Comparison of ENCODE assay signal across 18 cellular contexts in genomic region chr2:241798081-241798630, GRCh38. TPM values are rescaled to one million over a fixed set of nuclear protein-coding genes. Genes with fewer than 3 reads are reported as not detected.
A peak's percentile ranks its signal among the peaks of the same experiment; 100 is the strongest.
DNase-seq lines count a peak whose midpoint lies in the region; ATAC-seq, FAIRE-seq and TF ChIP-seq lines count a peak whose summit lies in the region.
"Had no signal": no experiment of that assay in that cellular context is flagged by ENCODE, and none has a peak within 500 bp of the region (broad histone marks: within the 10 kb centered on the region; RNA-seq: fewer than 3 reads in every experiment).

No MANE protein-coding gene starts in this region.

- FAIRE-seq in GM19239 (lab: Jason Lieb, UNC) (no peak), urothelium cell line (lab: Jason Lieb, UNC) (no peak)

- TF ChIP-seq POLR2A in spleen (IDR thresholded peaks at IDR 0.05) (no peak), gastroesophageal sphincter (IDR thresholded peaks at IDR 0.05) (no peak)

- H3K27ac ChIP-seq in colonic mucosa (peak overlapping the region; percentile 86), spleen (no peak overlapping the region), gastroesophageal sphincter (no peak overlapping the region), PC-9 (no peak overlapping the region)
- H3K27ac ChIP-seq: neural progenitor cell, suprapubic skin had no signal

- no peak overlapping the region for H3K4me3 Mint-ChIP-seq in activated CD4-positive, alpha-beta T cell treated with anti-CD3 and anti-CD28 coated beads, Interleukin-2, amount 10 ng/mL, durations not matched to agents 24 days and 14 days
- H3K4me3 Mint-ChIP-seq: central memory CD8-positive, alpha-beta T cell; neural progenitor cell had no signal

- no peaks in the 10 kb centered on the region for H3K27me3 Mint-ChIP-seq in activated CD4-positive, alpha-beta T cell treated with anti-CD3 and anti-CD28 coated beads, Interleukin-2, amount 10 ng/mL, durations not matched to agents 24 days and 14 days
- H3K27me3 Mint-ChIP-seq: central memory CD8-positive, alpha-beta T cell had no signal

- H3K27me3 ChIP-seq in colonic mucosa (no peaks in the 10 kb centered on the region), spleen (replicated peaks in 1 of 7) (peaks cover 0 to 15% (median 6%) of the 10 kb centered on the region in 7 donors), gastroesophageal sphincter (peaks cover 63% of the 10 kb centered on the region), PC-9 (ENCODE audit: insufficient read depth, low read depth) (0 out of 2 replicates have a peak, but pooled peaks cover 9% of the 10 kb centered on the region)

- peak overlapping the region; percentile 56 to 80 for H3K9ac ChIP-seq in colonic mucosa (ENCODE audit: low read depth in 2 of 2, low read length in 2 of 2)
- H3K9ac ChIP-seq: neural progenitor cell had no signal

- CTCF ChIA-PET in PC-9 (lab: Charles Lee): no interaction called here

- intact Hi-C loops in activated CD4-positive, alpha-beta T cell treated with anti-CD3 and anti-CD28 coated beads, Interleukin-2, amount 10 ng/mL, durations not matched to agents 24 days and 14 days (cut with micrococcal nuclease): no loop called here
- intact Hi-C loops in colonic mucosa (cut with DNase I) (no loop called here), spleen (cut with DNase I; ENCODE audit: low total_unique reads) (no loop called here), PC-9 (cut with micrococcal nuclease; ENCODE audit: unreplicated experiment) (no loop called here)

- no peak for TF ChIP-seq CTCF in colonic mucosa (IDR thresholded peaks at IDR 0.05)
- TF ChIP-seq CTCF in spleen (IDR thresholded peaks at IDR 0.05 in 8 of 11, conservative IDR thresholded peaks at IDR 0.05 in 3 of 11): no peak
- no peak for TF ChIP-seq CTCF in gastroesophageal sphincter (IDR thresholded peaks at IDR 0.05)
- TF ChIP-seq CTCF in PC-9 (conservative IDR thresholded peaks at IDR 0.05): no peak

- 0 out of 2 replicates have a peak, but pooled peaks cover 7% of the 10 kb centered on the region for H3F3A ChIP-seq in PC-9 (ENCODE audit: insufficient read depth, low read depth)

- no peaks in the 10 kb centered on the region for H3K36me3 Mint-ChIP-seq in activated CD4-positive, alpha-beta T cell treated with anti-CD3 and anti-CD28 coated beads, Interleukin-2, amount 10 ng/mL, durations not matched to agents 24 days and 14 days (ENCODE audit: low read depth)

- H3K36me3 ChIP-seq in colonic mucosa (no peaks in the 10 kb centered on the region), spleen (no peaks in the 10 kb centered on the region), gastroesophageal sphincter (no peaks in the 10 kb centered on the region), PC-9 (ENCODE audit: low read depth) (no peaks in the 10 kb centered on the region)
- H3K36me3 ChIP-seq: neural progenitor cell, suprapubic skin had no signal

- H3K9me2 ChIP-seq in PC-9 (ENCODE audit: insufficient read depth): no peaks in the 10 kb centered on the region

- no peaks in the 10 kb centered on the region for H3K4me1 Mint-ChIP-seq in activated CD4-positive, alpha-beta T cell treated with anti-CD3 and anti-CD28 coated beads, Interleukin-2, amount 10 ng/mL, durations not matched to agents 24 days and 14 days
- H3K4me1 Mint-ChIP-seq: neural progenitor cell had no signal

- no TSS peak for BruUV-seq in PC-9 (replicated peaks; lab: Mats Ljungman, UMichigan)

- no peak overlapping the region for H3K4me2 ChIP-seq in PC-9
- H3K4me2 ChIP-seq: neural progenitor cell, smooth muscle cell had no signal

- H3K4me3 ChIP-seq in colonic mucosa (peak overlapping the region; percentile 10), spleen (no peak overlapping the region), gastroesophageal sphincter (no peak overlapping the region), PC-9 (no peak overlapping the region)
- H3K4me3 ChIP-seq: neural progenitor cell, smooth muscle cell, suprapubic skin had no signal

- POLR2A ChIA-PET in PC-9 (lab: Charles Lee; ENCODE audit: unreplicated experiment): no interaction called here

- no peak overlapping the region for H3K27ac Mint-ChIP-seq in activated CD4-positive, alpha-beta T cell treated with anti-CD3 and anti-CD28 coated beads, Interleukin-2, amount 10 ng/mL, durations not matched to agents 24 days and 14 days
- H3K27ac Mint-ChIP-seq: neural progenitor cell had no signal

- H3K4me1 ChIP-seq in colonic mucosa: peaks cover 8% of the 10 kb centered on the region
- H3K4me1 ChIP-seq in spleen: peaks cover 0 to 7% (median 4%) of the 10 kb centered on the region in 6 donors
- H3K4me1 ChIP-seq in gastroesophageal sphincter: peaks cover 0 to 4% (median under 1%) of the 10 kb centered on the region in 3 donors
- H3K4me1 ChIP-seq in PC-9 (replicated peaks; ENCODE audit: insufficient read depth): no peaks in the 10 kb centered on the region
- H3K4me1 ChIP-seq: neural progenitor cell had no signal

- DNase-seq in activated CD4-positive, alpha-beta T cell treated with anti-CD3 and anti-CD28 coated beads, Interleukin-2, amount 10 ng/mL, durations not matched to agents 24 days and 14 days: peak; percentile 55
- DNase-seq in activated CD4-positive, alpha-beta T cell treated with anti-CD3 and anti-CD28 coated beads, Interleukin-2, amount 50 U/mL, for 1 hour: no peak
- DNase-seq in GM19239 (ENCODE audit: insufficient read length, low spot score) (peak; percentile 3), colonic mucosa (peak; percentile 80), spleen (peak; percentile 69), PC-9 (no peak), urothelium cell line (ENCODE audit: low spot score) (no peak)
- DNase-seq: Calu3, MM.1S had no signal

- H3K79me2 ChIP-seq in PC-9 (ENCODE audit: low read depth): no peaks in the 10 kb centered on the region

- no peak for TF ChIP-seq EP300 in gastroesophageal sphincter (IDR thresholded peaks at IDR 0.05)

- H4K20me1 ChIP-seq in PC-9 (ENCODE audit: insufficient read depth): no peaks in the 10 kb centered on the region; the same call in 1 of the 2 replicates

- no peak overlapping the region for H2AFZ ChIP-seq in PC-9
- H2AFZ ChIP-seq: neural progenitor cell had no signal

- 82 to 89% (median 86%) methylated on average over 5 to 14 of the region's 14 CpGs for WGBS in spleen, 5 donors
- WGBS in gastroesophageal sphincter (ENCODE audit: low coverage in 1 of 2), 2 donors: no CpG with 5 or more reads among the region's 14 CpGs

- H3K9me3 ChIP-seq in colonic mucosa: no peaks in the 10 kb centered on the region
- no peaks in the 10 kb centered on the region for H3K9me3 ChIP-seq in spleen
- H3K9me3 ChIP-seq in gastroesophageal sphincter: no peaks in the 10 kb centered on the region
- H3K9me3 ChIP-seq in PC-9 (ENCODE audit: insufficient read depth, low read depth): no peaks in the 10 kb centered on the region
- H3K9me3 ChIP-seq: suprapubic skin had no signal

- peaks cover 6% of the 10 kb centered on the region for H3K9me3 Mint-ChIP-seq in activated CD4-positive, alpha-beta T cell treated with anti-CD3 and anti-CD28 coated beads, Interleukin-2, amount 10 ng/mL, durations not matched to agents 24 days and 14 days
- H3K9me3 Mint-ChIP-seq: central memory CD8-positive, alpha-beta T cell had no signal

- no peak for ATAC-seq in gastroesophageal sphincter

RNA-seq across cellular contexts. Expression of gene NEU4, which starts 10.8 kb away (rescaled TPM):
- 1.0 and 1.2 TPM in 2 replicates for total RNA-seq in activated CD4-positive, alpha-beta T cell treated with anti-CD3 and anti-CD28 coated beads, Interleukin-2, amount 10 ng/mL, durations not matched to agents 24 days and 14 days
- total RNA-seq in colonic mucosa (10 to 100 TPM; 36.9 to 84.5 TPM), spleen (1 to 10 TPM in 2 of 7 donors, under 1 TPM in 2, not detected in 3; 0.32 to 1.9 (median 0.85) TPM), gastroesophageal sphincter (1 to 10 TPM in 1 of 4 donors, under 1 TPM in 1, not detected in 2; 0.47 to 2.0 TPM), PC-9 (2021) (0.90 and 0.92 TPM in 2 replicates)
- under 1 TPM; 0.04 to 0.22 (median 0.08) TPM for polyA plus RNA-seq in spleen
- total RNA-seq: activated CD8-positive, alpha-beta memory T cell treated with anti-CD3 and anti-CD28 coated beads for 36 hours; epithelial cell of proximal tubule; smooth muscle cell had no signal

RNA-seq across cellular contexts. Expression of gene GAL3ST2, which starts 21.5 kb away (rescaled TPM):
- total RNA-seq in activated CD4-positive, alpha-beta T cell treated with anti-CD3 and anti-CD28 coated beads, Interleukin-2, amount 10 ng/mL, durations not matched to agents 24 days and 14 days: 0.52 and 1.2 TPM in 2 replicates
- 10 to 100 TPM; 34.2 to 70.2 TPM for total RNA-seq in colonic mucosa
- under 1 TPM in 2 of 7 donors, not detected in 5; 0.25 to 0.85 TPM for total RNA-seq in spleen
- polyA plus RNA-seq in spleen: not detected
- total RNA-seq in gastroesophageal sphincter: under 1 TPM in 1 of 4 donors, not detected in 3; 0.40 TPM
- 3.9 and 4.3 TPM in 2 replicates for total RNA-seq in PC-9 (2021)
- total RNA-seq: Calu3, epithelial cell of proximal tubule, HT-29, lung microvascular endothelial cell, smooth muscle cell, suprapubic skin had no signal

Comparison
In these comparisons a context has a peak if more than half of its experiments do, and no peak if none do; other contexts are left out.
1. DNase-seq: peak in activated CD4-positive, alpha-beta T cell treated with anti-CD3 and anti-CD28 coated beads, Interleukin-2, amount 10 ng/mL, durations not matched to agents 24 days and 14 days (single experiment), GM19239 (single experiment), colonic mucosa (single experiment) and spleen (single experiment); none in activated CD4-positive, alpha-beta T cell treated with anti-CD3 and anti-CD28 coated beads, Interleukin-2, amount 50 U/mL, for 1 hour (single experiment), PC-9 (0 of 2) and urothelium cell line (single experiment).
2. RNA of gene NEU4, which starts 10.8 kb away (total RNA-seq): 36.9 to 84.5 TPM in colonic mucosa; 1.0 to 1.2 TPM in activated CD4-positive, alpha-beta T cell treated with anti-CD3 and anti-CD28 coated beads, Interleukin-2, amount 10 ng/mL, durations not matched to agents 24 days and 14 days, 0.90 to 0.92 TPM in PC-9, 0.47 to 2.0 TPM in gastroesophageal sphincter and 0.32 to 1.9 TPM in spleen; every median in the first group is over 10 times any median in the second.